Comparison of ENCODE assay signal across 7 cellular contexts in genomic region chr18:47215554-47216138, GRCh38. TPM values are rescaled to one million over a fixed set of nuclear protein-coding genes. Genes with fewer than 3 reads are reported as not detected.
DNase-seq lines count a peak whose midpoint lies in the region; ATAC-seq and TF ChIP-seq lines count a peak whose summit lies in the region.

No MANE protein-coding gene starts in this region.

- H3K4me2 ChIP-seq in DOHH2 (ENCODE audit: low read length) (no peak overlapping the region), OCI-LY1 (ENCODE audit: low read length) (no peak overlapping the region)

- ATAC-seq in HG03139 (IDR thresholded peaks at IDR 0.05; ENCODE audit: unreplicated experiment) (no peak), HG02938 (IDR thresholded peaks at IDR 0.05; ENCODE audit: unreplicated experiment) (no peak)

- H3K27ac ChIP-seq in DOHH2 (ENCODE audit: low read depth, low read length): no peak overlapping the region
- no peak overlapping the region for H3K27ac ChIP-seq in OCI-LY1 (ENCODE audit: low read depth, low read length, poor library complexity, severe bottlenecking)
- no peak overlapping the region for H3K27ac ChIP-seq in dorsolateral prefrontal cortex

- no peak overlapping the region for H3K4me3 ChIP-seq in DOHH2 (ENCODE audit: low read length)
- no peak overlapping the region for H3K4me3 ChIP-seq in OCI-LY1 (ENCODE audit: low read depth, low read length, poor library complexity, severe bottlenecking)
- H3K4me3 ChIP-seq in dorsolateral prefrontal cortex: no peak overlapping the region

- no peaks in the 10 kb centered on the region for H3K79me2 ChIP-seq in DOHH2 (ENCODE audit: control insufficient read depth, low read length)
- no peaks in the 10 kb centered on the region for H3K79me2 ChIP-seq in OCI-LY1 (ENCODE audit: insufficient read depth, low read length)

- no peak overlapping the region for H3K9ac ChIP-seq in OCI-LY1 (ENCODE audit: low read length)

- TF ChIP-seq CTCF in DOHH2 (IDR thresholded peaks at IDR 0.05; ENCODE audit: low read depth, low read length, poor library complexity, severe bottlenecking) (peak; percentile 78), OCI-LY1 (IDR thresholded peaks at IDR 0.05; ENCODE audit: low read length) (peak; percentile 63), dorsolateral prefrontal cortex (IDR thresholded peaks at IDR 0.05 in 54 of 56, conservative IDR thresholded peaks at IDR 0.05 in 2 of 56; ENCODE audit: low read depth in 1 of 56, partially characterized antibody in 56 of 56) (peak; percentile 33 to 93 (median 78))

- H3K36me3 ChIP-seq in DOHH2 (ENCODE audit: control insufficient read depth, low read length) (no peaks in the 10 kb centered on the region), OCI-LY1 (ENCODE audit: insufficient read depth, low read length) (no peaks in the 10 kb centered on the region)

- H3K9me2 ChIP-seq in DOHH2 (replicated peaks; ENCODE audit: control insufficient read depth, low read length) (no peaks in the 10 kb centered on the region), OCI-LY1 (ENCODE audit: low read depth, low read length) (no peaks in the 10 kb centered on the region)

- H3K9me3 ChIP-seq in DOHH2 (ENCODE audit: control insufficient read depth, insufficient read depth, low read length): no peaks in the 10 kb centered on the region
- no peaks in the 10 kb centered on the region for H3K9me3 ChIP-seq in OCI-LY1 (ENCODE audit: low read length)

- H3K27me3 ChIP-seq in DOHH2 (ENCODE audit: control insufficient read depth, low read length) (peaks cover 58% of the 10 kb centered on the region), OCI-LY1 (ENCODE audit: insufficient read depth, low read length) (no peaks in the 10 kb centered on the region), dorsolateral prefrontal cortex (peaks cover 0 to 47% (median 10%) of the 10 kb centered on the region in 45 donors)

- no peaks in the 10 kb centered on the region for H3F3A ChIP-seq in DOHH2 (ENCODE audit: control insufficient read depth, insufficient read depth)
- H3F3A ChIP-seq in OCI-LY1 (ENCODE audit: insufficient read depth, low read length): no peaks in the 10 kb centered on the region

- H3K4me1 ChIP-seq in DOHH2 (ENCODE audit: control insufficient read depth, low read length) (no peaks in the 10 kb centered on the region), OCI-LY1 (ENCODE audit: insufficient read depth, low read length, severe bottlenecking) (no peaks in the 10 kb centered on the region)

- no peak overlapping the region for H2AFZ ChIP-seq in OCI-LY1 (ENCODE audit: low read length)

- DNase-seq in HuH-7 (ENCODE audit: low spot score) (peak; percentile 11), dorsolateral prefrontal cortex (peak in 5 of 10 donors; percentile 7 to 39 (median 34)), middle frontal gyrus (ENCODE audit: extremely low spot score, low spot score) (peak; percentile 39)

- H4K20me1 ChIP-seq in DOHH2 (ENCODE audit: control insufficient read depth, insufficient read depth, low read depth, low read length) (no peaks in the 10 kb centered on the region), OCI-LY1 (ENCODE audit: insufficient read depth, low read length) (no peaks in the 10 kb centered on the region)

- intact Hi-C loops in dorsolateral prefrontal cortex (cut with DNase I): loop anchor here (1.0 to 2.0 kb wide), 3 partner anchors 533 to 539 kb away; no protein-coding TSS in a partner anchor

RNA-seq across cellular contexts. Expression of gene SKOR2, which starts 35.8 kb away (rescaled TPM):
- under 1 TPM in 1 of 120 experiments, not detected in 119; 0.52 TPM for total RNA-seq in dorsolateral prefrontal cortex

RNA-seq across cellular contexts. Expression of gene IER3IP1, which starts 39.5 kb away (rescaled TPM):
- total RNA-seq in dorsolateral prefrontal cortex: 10 to 100 TPM in 9 of 120 experiments, 1 to 10 TPM in 111; 4.6 to 12.1 (median 8.1) TPM
